21 cellular contexts compared by ENCODE assay signal in genomic region chr10:126022841-126023240, GRCh38.
DNase-seq lines count a peak whose midpoint lies in the region; ATAC-seq and TF ChIP-seq lines count a peak whose summit lies in the region.
"Had no signal": no experiment of that assay in that cellular context is flagged by ENCODE, and none has a peak within 500 bp of the region (broad histone marks: within the 10 kb centered on the region; RNA-seq: fewer than 3 reads in every experiment).

No MANE protein-coding gene starts in this region.

- no peak overlapping the region for H3K4ac ChIP-seq in trophoblast cell (ENCODE audit: low read depth, low read length)

- H3K4me3 ChIP-seq in SK-N-SH (ENCODE audit: low read depth in 2 of 2, low read length in 1 of 2): no peak overlapping the region
- no peak overlapping the region for H3K4me3 ChIP-seq in fibroblast of villous mesenchyme (ENCODE audit: low read depth, low read length)
- H3K4me3 ChIP-seq in trophoblast cell (ENCODE audit: low read depth, low read length): no peak overlapping the region
- H3K4me3 ChIP-seq: BLaER1, GM12878, GM23248 had no signal

- no peak for DNase-seq in SK-N-SH
- peak; percentile 63 for DNase-seq in fibroblast of villous mesenchyme (ENCODE audit: low read depth)
- peak; percentile 64 to 87 for DNase-seq in trophoblast cell
- DNase-seq in sciatic nerve (ENCODE audit: low spot score): no peak
- no peak for DNase-seq in NCI-H1048 (lab: John Stamatoyannopoulos, UW)
- DNase-seq: Caco-2; CD4-positive, CD25-positive, alpha-beta regulatory T cell; CD8-positive, alpha-beta T cell; DMS153; DND-41; EL; GDM1; H7; HCEC 1CT had no signal

- H2AK5ac ChIP-seq in trophoblast cell (ENCODE audit: low read length): no peak overlapping the region

- TF ChIP-seq EP300 in SK-N-SH (IDR thresholded peaks at IDR 0.05; ENCODE audit: borderline replicate concordance in 1 of 2, low read depth in 1 of 2, low read length in 1 of 2): no peak

- no peak overlapping the region for H3K4me2 ChIP-seq in SK-N-SH
- no peak overlapping the region for H3K4me2 ChIP-seq in trophoblast cell (ENCODE audit: low read length)
- H3K4me2 ChIP-seq: BLaER1 had no signal

- intact Hi-C loops in sciatic nerve (cut with DNase I): no loop called here

- no peak overlapping the region for H4K12ac ChIP-seq in trophoblast cell (ENCODE audit: low read depth, low read length)

- H3K9ac ChIP-seq in SK-N-SH (no peak overlapping the region), trophoblast cell (ENCODE audit: low read length) (no peak overlapping the region)
- H3K9ac ChIP-seq: BLaER1, GM23248 had no signal

- H2AFZ ChIP-seq in SK-N-SH (ENCODE audit: low read depth) (no peak overlapping the region), trophoblast cell (ENCODE audit: insufficient read depth, low read length, poor library complexity) (no peak overlapping the region)
- H2AFZ ChIP-seq: GM23248 had no signal

- H3K79me2 ChIP-seq in SK-N-SH (ENCODE audit: insufficient read depth) (no peaks in the 10 kb centered on the region), trophoblast cell (ENCODE audit: control insufficient read depth, insufficient read depth, low read length, poor library complexity) (no peaks in the 10 kb centered on the region)

- H4K8ac ChIP-seq in trophoblast cell (ENCODE audit: low read depth, low read length): no peak overlapping the region

- POLR2A ChIA-PET in SK-N-SH (lab: Yijun Ruan, JAX): no interaction called here

- no peaks in the 10 kb centered on the region for H3F3A ChIP-seq in SK-N-SH (replicated peaks; ENCODE audit: insufficient read depth)

- no peak for TF ChIP-seq RAD21 in SK-N-SH (IDR thresholded peaks at IDR 0.05; ENCODE audit: low read length)

- H3K27ac ChIP-seq in SK-N-SH (ENCODE audit: low read depth in 2 of 2, low read length in 1 of 2) (no peak overlapping the region), trophoblast cell (ENCODE audit: low read depth, low read length) (no peak overlapping the region)
- H3K27ac ChIP-seq: 22Rv1, BLaER1, C4-2B, GM23248 had no signal

- H3K18ac ChIP-seq in trophoblast cell (ENCODE audit: low read length): no peak overlapping the region

- no peak overlapping the region for H3K23ac ChIP-seq in trophoblast cell (ENCODE audit: low read length)

- WGBS in SK-N-SH (ENCODE audit: low lambda C conversion rate): 94% methylated on average over 5 of the region's 5 CpGs
- WGBS in trophoblast cell (ENCODE audit: extremely low coverage, insufficient coverage, insufficient read length): no CpG with 5 or more reads among the region's 5 CpGs

- no peak overlapping the region for H2BK12ac ChIP-seq in trophoblast cell (ENCODE audit: low read length)

- CTCF ChIA-PET in SK-N-SH (lab: Yijun Ruan, JAX): interaction anchor here (0.9 kb wide), 1 partner anchor 357 kb away, joined by 3 read pairs; no protein-coding TSS in a partner anchor

- no peak for TF ChIP-seq CTCF in SK-N-SH (IDR thresholded peaks at IDR 0.05)
- TF ChIP-seq CTCF in fibroblast of villous mesenchyme (IDR thresholded peaks at IDR 0.05; ENCODE audit: insufficient read depth, low read depth, low read length): no peak

- no peaks in the 10 kb centered on the region for H4K20me1 ChIP-seq in SK-N-SH (ENCODE audit: insufficient read depth)
- H4K20me1 ChIP-seq: BLaER1 had no signal

- H2BK120ac ChIP-seq in trophoblast cell (ENCODE audit: insufficient read depth, low read length, poor library complexity): no peak overlapping the region

- no peak overlapping the region for H3K14ac ChIP-seq in trophoblast cell (ENCODE audit: low read length)

- no peaks in the 10 kb centered on the region for H3K79me1 ChIP-seq in trophoblast cell (ENCODE audit: low read length)

- no peaks in the 10 kb centered on the region for H3K9me2 ChIP-seq in SK-N-SH

- H3K4me1 ChIP-seq in SK-N-SH (ENCODE audit: control insufficient read depth in 1 of 2, insufficient read depth in 2 of 2, low read depth in 1 of 2, low read length in 1 of 2): no peaks in the 10 kb centered on the region
- no peaks in the 10 kb centered on the region for H3K4me1 ChIP-seq in trophoblast cell (ENCODE audit: control insufficient read depth in 1 of 2, insufficient read depth in 2 of 2, low read length in 2 of 2)
- H3K4me1 ChIP-seq: BLaER1, Caco-2 had no signal

- no peak overlapping the region for H4K91ac ChIP-seq in trophoblast cell (ENCODE audit: low read depth, low read length)

- peaks cover 0 to 2% of the 10 kb centered on the region in 2 experiments for H3K36me3 ChIP-seq in SK-N-SH (replicated peaks in 1 of 2; ENCODE audit: control insufficient read depth in 1 of 2, insufficient read depth in 2 of 2, low read length in 1 of 2)
- H3K36me3 ChIP-seq in trophoblast cell (ENCODE audit: control insufficient read depth in 1 of 2, insufficient read depth in 2 of 2, low read length in 2 of 2): peaks cover 2 to 3% of the 10 kb centered on the region in 2 experiments
- H3K36me3 ChIP-seq: BLaER1 had no signal

- no peak for ATAC-seq in SK-N-SH treated with all-trans-retinoic acid at 6 μM for 48 hours
- no peak for ATAC-seq in sciatic nerve
- no peak for ATAC-seq in HG02885 (IDR thresholded peaks at IDR 0.05; ENCODE audit: poor library complexity, unreplicated experiment)
- ATAC-seq: CD8-positive, alpha-beta T cell; GM12878 had no signal

- H2BK5ac ChIP-seq in trophoblast cell (ENCODE audit: low read depth, low read length, poor library complexity): no peak overlapping the region

- no peaks in the 10 kb centered on the region for H3K9me3 ChIP-seq in SK-N-SH
- peaks cover 3% of the 10 kb centered on the region for H3K9me3 ChIP-seq in trophoblast cell (ENCODE audit: insufficient read depth, low read depth, low read length)

- no peaks in the 10 kb centered on the region for H3K27me3 ChIP-seq in SK-N-SH (ENCODE audit: insufficient read depth)
- no peaks in the 10 kb centered on the region for H3K27me3 ChIP-seq in trophoblast cell (ENCODE audit: insufficient read depth, low read length)
- H3K27me3 ChIP-seq: BLaER1 had no signal

TF ChIP-seq in SK-N-SH treated with all-trans-retinoic acid at 6 μM for 48 hours, 23 proteins besides CTCF, POLR2A, EP300 and RAD21:
- TF ChIP-seq ISL1 (CRISPR knock-in tag; IDR thresholded peaks at IDR 0.05): peak; percentile 43
- TF ChIP-seq TCF4 (CRISPR knock-in tag; IDR thresholded peaks at IDR 0.05; ENCODE audit: borderline replicate concordance): no peak

TF ChIP-seq in SK-N-SH, 30 proteins besides CTCF, POLR2A, EP300 and RAD21:
- TF ChIP-seq SIN3A (IDR thresholded peaks at IDR 0.05; ENCODE audit: borderline replicate concordance, low read depth, low read length) (no peak), SMC3 (IDR thresholded peaks at IDR 0.05; ENCODE audit: low read depth, low read length) (no peak), NRF1 (IDR thresholded peaks at IDR 0.05; ENCODE audit: low read depth, low read length) (no peak), FOXM1 (IDR thresholded peaks at IDR 0.05; ENCODE audit: low read depth) (no peak), ELF1 (IDR thresholded peaks at IDR 0.05) (no peak), CHD2 (IDR thresholded peaks at IDR 0.05; ENCODE audit: low read length, partially characterized antibody) (no peak), GATA2 (CRISPR knock-in tag; IDR thresholded peaks at IDR 0.05) (no peak), POLR2AphosphoS5 (IDR thresholded peaks at IDR 0.05; ENCODE audit: low read depth, low read length) (no peak), YY1 (IDR thresholded peaks at IDR 0.05; ENCODE audit: low read depth) (no peak), TAF1 (IDR thresholded peaks at IDR 0.05; ENCODE audit: borderline replicate concordance, low read depth, low read length) (no peak), GABPA (IDR thresholded peaks at IDR 0.05; ENCODE audit: low read depth) (no peak), JUND (IDR thresholded peaks at IDR 0.05) (no peak)
- TF ChIP-seq, protein P1, sequence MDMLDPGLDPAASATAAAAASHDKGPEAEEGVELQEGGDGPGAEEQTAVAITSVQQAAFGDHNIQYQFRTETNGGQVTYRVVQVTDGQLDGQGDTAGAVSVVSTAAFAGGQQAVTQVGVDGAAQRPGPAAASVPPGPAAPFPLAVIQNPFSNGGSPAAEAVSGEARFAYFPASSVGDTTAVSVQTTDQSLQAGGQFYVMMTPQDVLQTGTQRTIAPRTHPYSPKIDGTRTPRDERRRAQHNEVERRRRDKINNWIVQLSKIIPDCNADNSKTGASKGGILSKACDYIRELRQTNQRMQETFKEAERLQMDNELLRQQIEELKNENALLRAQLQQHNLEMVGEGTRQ (IDR thresholded peaks at IDR 0.05; ENCODE audit: borderline replicate concordance, low read depth, low read length): no peak
TF ChIP-seq in SK-N-SH: peak in this region for 0.

Comparison
In these comparisons a context has a peak if more than half of its experiments do, and no peak if none do; other contexts are left out.
1. DNase-seq: peak in fibroblast of villous mesenchyme (single experiment) and trophoblast cell (2 of 2); none in SK-N-SH (single experiment), sciatic nerve (single experiment) and NCI-H1048 (single experiment).